ENCODE assay signal across 26 cellular contexts in genomic region chr1:154733621-154734020, GRCh38.
"Had no signal": no experiment of that assay in that cellular context is flagged by ENCODE, and none has a peak within 500 bp of the region (broad histone marks: within the 10 kb centered on the region; RNA-seq: fewer than 3 reads in every experiment).

No MANE protein-coding gene starts in this region.

- H3K9me3 Mint-ChIP-seq: activated CD4-positive, alpha-beta T cell treated with anti-CD3 and anti-CD28 coated beads, Interleukin-2, amount 10 ng/mL, durations not matched to agents 7 days and 5 days; activated CD8-positive, alpha-beta T cell treated with anti-CD3 and anti-CD28 coated beads for 36 hours; activated naive CD4-positive, alpha-beta T cell treated with anti-CD3 and anti-CD28 coated beads, Interleukin-2, amount 10 ng/mL, durations not matched to agents 7 days and 5 days; dendritic cell treated with granulocyte-macrophage colony-stimulating factor and Interleukin-4, amounts not matched to agents 40 ng/mL and 50 ng/mL, for 4 days; effector memory CD8-positive, alpha-beta T cell; nephron progenitor cell; T-cell; T-helper 2 cell treated with Interferon-gamma antibody and Interleukin-4, amounts not matched to agents 5 μg/mL and 100 μg/mL, for 36 hours had no signal

- H3K9me3 ChIP-seq: esophagus muscularis mucosa, left ventricle myocardium inferior had no signal

- H3K36me3 Mint-ChIP-seq: activated naive CD4-positive, alpha-beta T cell treated with anti-CD3 and anti-CD28 coated beads, Interleukin-2, amount 10 ng/mL, durations not matched to agents 7 days and 5 days; T-cell had no signal

- H3K27ac ChIP-seq: cardiac muscle cell, esophagus muscularis mucosa, left ventricle myocardium inferior, parathyroid adenoma, WERI-Rb-1 had no signal

- H3K9ac ChIP-seq: parathyroid adenoma had no signal

- H3K4me3 Mint-ChIP-seq: activated CD4-positive, alpha-beta T cell treated with anti-CD3 and anti-CD28 coated beads, Interleukin-2, amount 10 ng/mL, durations not matched to agents 7 days and 5 days; activated CD8-positive, alpha-beta memory T cell treated with anti-CD3 and anti-CD28 coated beads, Interleukin-2, amount 10 ng/mL, durations not matched to agents 7 days and 5 days; activated CD8-positive, alpha-beta T cell treated with anti-CD3 and anti-CD28 coated beads for 36 hours; activated naive CD4-positive, alpha-beta T cell treated with anti-CD3 and anti-CD28 coated beads, Interleukin-2, amount 10 ng/mL, durations not matched to agents 7 days and 5 days; dendritic cell treated with granulocyte-macrophage colony-stimulating factor and Interleukin-4, amounts not matched to agents 40 ng/mL and 50 ng/mL, for 4 days; effector memory CD8-positive, alpha-beta T cell; nephron progenitor cell; T-cell; T-helper 2 cell treated with Interferon-gamma antibody and Interleukin-4, amounts not matched to agents 5 μg/mL and 100 μg/mL, for 36 hours had no signal

- H3K27me3 ChIP-seq: cardiac muscle cell, esophagus muscularis mucosa had no signal

- H3K27ac Mint-ChIP-seq: activated CD4-positive, alpha-beta T cell treated with anti-CD3 and anti-CD28 coated beads, Interleukin-2, amount 10 ng/mL, durations not matched to agents 7 days and 5 days; activated CD8-positive, alpha-beta memory T cell treated with anti-CD3 and anti-CD28 coated beads, Interleukin-2, amount 10 ng/mL, durations not matched to agents 7 days and 5 days; activated CD8-positive, alpha-beta T cell treated with anti-CD3 and anti-CD28 coated beads for 36 hours; activated naive CD4-positive, alpha-beta T cell treated with anti-CD3 and anti-CD28 coated beads, Interleukin-2, amount 10 ng/mL, durations not matched to agents 7 days and 5 days; nephron progenitor cell; T-cell; T-helper 2 cell treated with Interferon-gamma antibody and Interleukin-4, amounts not matched to agents 5 μg/mL and 100 μg/mL, for 36 hours had no signal

- H3K4me2 ChIP-seq: smooth muscle cell had no signal

- H3K4me1 ChIP-seq: parathyroid adenoma had no signal

- H3K4me3 ChIP-seq: cardiac muscle cell, esophagus muscularis mucosa, left ventricle myocardium inferior, smooth muscle cell had no signal

- ATAC-seq: activated CD8-positive, alpha-beta memory T cell treated with anti-CD3 and anti-CD28 coated beads, Interleukin-2, amount 10 ng/mL, durations not matched to agents 7 days and 5 days; activated CD8-positive, alpha-beta T cell treated with anti-CD3 and anti-CD28 coated beads for 36 hours; effector memory CD8-positive, alpha-beta T cell; sciatic nerve; T-cell had no signal

- DNase-seq: activated CD4-positive, alpha-beta T cell treated with anti-CD3 and anti-CD28 coated beads, Interleukin-2, amount 10 ng/mL, durations not matched to agents 7 days and 5 days; activated CD4-positive, CD25-positive, alpha-beta regulatory T cell treated with anti-CD3 and anti-CD28 coated beads, Interleukin-2, amount 50 U/mL, for 72 hours; activated CD8-positive, alpha-beta memory T cell treated with anti-CD3 and anti-CD28 coated beads, Interleukin-2, amount 10 ng/mL, durations not matched to agents 7 days and 5 days; activated CD8-positive, alpha-beta T cell treated with anti-CD3 and anti-CD28 coated beads for 36 hours; activated naive CD4-positive, alpha-beta T cell treated with anti-CD3 and anti-CD28 coated beads, Interleukin-2, amount 10 ng/mL, durations not matched to agents 7 days and 5 days; activated T-cell treated with anti-CD3 and anti-CD28 coated beads for 4 hours; effector memory CD8-positive, alpha-beta T cell; glutamatergic neuron; hippocampal formation; kidney glomerular epithelial cell; left ventricle myocardium inferior; mammary epithelial cell; nephron progenitor cell; nucleus accumbens; stimulated activated CD4-positive, alpha-beta T cell treated with anti-CD3 and anti-CD28 coated beads, Interleukin-2, amount 100 ng/mL, for 48 hours; stimulated activated CD8-positive, alpha-beta memory T cell treated with anti-CD3 and anti-CD28 coated beads, Interleukin-4, amount 100 ng/mL, for 48 hours; stimulated activated naive CD4-positive, alpha-beta T cell; T-cell; WERI-Rb-1 had no signal

- H3K36me3 ChIP-seq: cardiac muscle cell, esophagus muscularis mucosa, left ventricle myocardium inferior, WERI-Rb-1 had no signal
